Comparison of ENCODE assay signal across 18 cellular contexts in the genomic region with DNA sequence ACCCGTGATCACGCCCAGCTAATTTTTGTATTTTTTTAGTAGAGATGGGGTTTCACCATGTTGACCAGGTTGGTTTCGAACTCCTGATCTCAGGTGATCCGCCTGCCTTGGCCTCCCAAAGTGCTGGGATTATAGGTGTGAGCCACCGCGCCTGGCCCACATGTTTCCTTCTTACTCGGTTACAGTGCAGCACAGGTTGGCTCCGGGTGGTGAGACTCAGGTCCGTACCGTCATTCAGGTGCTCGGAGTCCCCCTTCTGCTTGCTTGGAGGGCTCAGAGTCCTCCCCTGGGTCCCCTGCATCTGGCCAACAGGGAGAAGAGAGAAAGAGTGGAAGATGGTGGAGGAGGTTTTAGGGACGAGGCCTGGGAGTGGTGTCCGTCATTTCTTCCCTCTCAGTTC. TPM values are rescaled to one million over a fixed set of nuclear protein-coding genes. Genes with fewer than 3 reads are reported as not detected.
"Had no signal": no experiment of that assay in that cellular context is flagged by ENCODE, and none has a peak within 500 bp of the region (broad histone marks: within the 10 kb centered on the region; RNA-seq: fewer than 3 reads in every experiment).

No MANE protein-coding gene starts in this region.

RNA-seq across cellular contexts. Expression of a gene that starts 2.4 kb away (rescaled TPM):
- total RNA-seq: activated CD4-positive, alpha-beta memory T cell treated with anti-CD3 and anti-CD28 coated beads, Interleukin-2, amount 10 ng/mL, durations not matched to agents 7 days and 5 days; activated CD4-positive, alpha-beta T cell treated with anti-CD3 and anti-CD28 coated beads for 36 hours; activated CD4-positive, alpha-beta T cell treated with anti-CD3 and anti-CD28 coated beads, Interleukin-2, amount 10 ng/mL, durations not matched to agents 7 days and 5 days; activated CD8-positive, alpha-beta memory T cell treated with anti-CD3 and anti-CD28 coated beads, Interleukin-2, amount 10 ng/mL, durations not matched to agents 7 days and 5 days; activated CD8-positive, alpha-beta T cell treated with anti-CD3 and anti-CD28 coated beads, Interleukin-2, amount 10 ng/mL, durations not matched to agents 7 days and 5 days; activated naive CD4-positive, alpha-beta T cell treated with anti-CD3 and anti-CD28 coated beads for 36 hours; activated naive CD4-positive, alpha-beta T cell treated with anti-CD3 and anti-CD28 coated beads, Interleukin-2, amount 50 U/mL, for 72 hours; activated naive CD8-positive, alpha-beta T cell treated with anti-CD3 and anti-CD28 coated beads for 36 hours; activated T-cell treated with anti-CD3 and anti-CD28 coated beads, Interleukin-2, amount 50 U/mL, for 72 hours; activated T-helper 1 cell treated with anti-CD3 and anti-CD28 coated beads, Interleukin-12 subunit alpha, Interleukin-12 subunit beta, Interleukin-2, Interleukin-4 antibody, amounts not matched to agents 30 ng/mL and 10 ng/mL and 1 ng/mL, durations not matched to agents 14 hours and 24 hours and 36 hours; activated T-helper 17 cell treated with anti-CD3 and anti-CD28 coated beads, Interleukin-2, amount 50 U/mL, for 72 hours; ascending aorta; bronchial epithelial cell; cardiac muscle cell; T-helper 1 cell treated with Interleukin-12 subunit alpha and Interleukin-12 subunit beta and Interleukin-4 antibody, amounts not matched to agents 30 ng/mL and 1 ng/mL, for 36 hours; T-helper 17 cell; T-helper 2 cell treated with Interferon-gamma antibody and Interleukin-4, amounts not matched to agents 100 ng/mL and 5 ng/mL, for 36 hours had no signal
- polyA plus RNA-seq: cardiac muscle cell had no signal

RNA-seq across cellular contexts. Expression of a gene that starts 23.7 kb away (rescaled TPM):
- total RNA-seq: ascending aorta, bronchial epithelial cell, cardiac muscle cell, WTC11 had no signal
- polyA plus RNA-seq: cardiac muscle cell had no signal
